Comparison of ENCODE assay signal across 11 cellular contexts in genomic region chrX:46576458-46576857, GRCh38. TPM values are rescaled to one million over a fixed set of nuclear protein-coding genes. Genes with fewer than 3 reads are reported as not detected.
DNase-seq lines count a peak whose midpoint lies in the region; ATAC-seq and TF ChIP-seq lines count a peak whose summit lies in the region.
"Had no signal": no experiment of that assay in that cellular context is flagged by ENCODE, and none has a peak within 500 bp of the region (broad histone marks: within the 10 kb centered on the region; RNA-seq: fewer than 3 reads in every experiment).

No MANE protein-coding gene starts in this region.

- peaks cover 4% of the 10 kb centered on the region for H3F3A ChIP-seq in SK-N-SH (replicated peaks; ENCODE audit: insufficient read depth)

- H3K4me2 ChIP-seq in SK-N-SH: peak overlapping the region; percentile 82

- no peaks in the 10 kb centered on the region for H3K9me2 ChIP-seq in SK-N-SH

- H4K20me1 ChIP-seq in SK-N-SH (ENCODE audit: insufficient read depth): no peaks in the 10 kb centered on the region

- CTCF ChIA-PET in SK-N-SH (lab: Yijun Ruan, JAX): interaction anchor here (1.0 kb wide), 1 partner anchor 65 kb away, joined by 3 read pairs; no protein-coding TSS in a partner anchor

- no peak overlapping the region for H3K27ac Mint-ChIP-seq in T-helper 17 cell
- H3K27ac Mint-ChIP-seq in glutamatergic neuron (ENCODE audit: unreplicated experiment): no peak overlapping the region

- POLR2A ChIA-PET in SK-N-SH (lab: Yijun Ruan, JAX): no interaction called here

- TF ChIP-seq CTCF in SK-N-SH (IDR thresholded peaks at IDR 0.05) (no peak), glutamatergic neuron (IDR thresholded peaks at IDR 0.05; ENCODE audit: partially characterized antibody, unreplicated experiment) (no peak)

- peaks cover 25% of the 10 kb centered on the region; the same call in 1 of the 2 replicates for H3K79me2 ChIP-seq in SK-N-SH (ENCODE audit: insufficient read depth)

- H3K4me1 ChIP-seq in SK-N-SH (ENCODE audit: control insufficient read depth in 1 of 2, insufficient read depth in 2 of 2, low read depth in 1 of 2, low read length in 1 of 2) (peaks cover 0 to 2% of the 10 kb centered on the region in 2 experiments; a peak in 1 of 4 replicates), skeletal muscle tissue (ENCODE audit: control insufficient read depth in 3 of 3, insufficient read depth in 3 of 3, low read length in 3 of 3) (peaks cover 0 to 9% (median 2%) of the 10 kb centered on the region in 3 donors)

- H2AFZ ChIP-seq in SK-N-SH (ENCODE audit: low read depth): no peak overlapping the region

- H3K4me3 Mint-ChIP-seq in T-helper 17 cell (peak overlapping the region; percentile 89), glutamatergic neuron (ENCODE audit: unreplicated experiment) (peak overlapping the region; percentile 31)

- H3K27me3 ChIP-seq in SK-N-SH (ENCODE audit: insufficient read depth): peaks cover 6% of the 10 kb centered on the region
- peaks cover 0 to 21% (median 11%) of the 10 kb centered on the region in 3 donors for H3K27me3 ChIP-seq in skeletal muscle tissue (ENCODE audit: control insufficient read depth in 3 of 3, insufficient read depth in 3 of 3, low read length in 3 of 3)

- TF ChIP-seq EP300 in SK-N-SH (IDR thresholded peaks at IDR 0.05; ENCODE audit: borderline replicate concordance in 1 of 2, low read depth in 1 of 2, low read length in 1 of 2): no peak

- H3K36me3 Mint-ChIP-seq in T-helper 17 cell (ENCODE audit: low read depth) (no peaks in the 10 kb centered on the region), glutamatergic neuron (ENCODE audit: unreplicated experiment) (no peaks in the 10 kb centered on the region)

- ATAC-seq in SK-N-SH treated with all-trans-retinoic acid at 6 μM for 48 hours (no peak), T-helper 17 cell (no peak)

- peak overlapping the region; percentile 56 to 58 for H3K4me3 ChIP-seq in SK-N-SH (ENCODE audit: low read depth in 2 of 2, low read length in 1 of 2)
- H3K4me3 ChIP-seq in skeletal muscle tissue (ENCODE audit: low read length in 3 of 3): peak overlapping the region; percentile 12 to 70 (median 68)
- H3K4me3 ChIP-seq: cardiac muscle cell had no signal

- H3K27ac ChIP-seq in SK-N-SH (ENCODE audit: low read depth in 2 of 2, low read length in 1 of 2): peak overlapping the region in 1 of 2 experiments; percentile 53; a peak in 1 of 4 replicates
- H3K27ac ChIP-seq in skeletal muscle tissue (ENCODE audit: low read depth, low read length): no peak overlapping the region
- H3K27ac ChIP-seq: 22Rv1, cardiac muscle cell had no signal

- H3K27me3 Mint-ChIP-seq in T-helper 17 cell (no peaks in the 10 kb centered on the region), glutamatergic neuron (ENCODE audit: unreplicated experiment) (peaks cover 1% of the 10 kb centered on the region)

- no peak for DNase-seq in SK-N-SH
- DNase-seq in T-helper 17 cell: no peak
- DNase-seq in glutamatergic neuron: no peak
- no peak for DNase-seq in NCI-H146 treated with DMSO at 0.1 percent for 48 hours (lab: John Stamatoyannopoulos, UW; ENCODE audit: unreplicated experiment)
- no peak for DNase-seq in CD1c-positive myeloid dendritic cell (ENCODE audit: extremely low spot score)
- DNase-seq in GM19238 (ENCODE audit: insufficient read length, low spot score): no peak
- DNase-seq: SIG-M5 had no signal

- TF ChIP-seq RAD21 in SK-N-SH (IDR thresholded peaks at IDR 0.05; ENCODE audit: low read length): no peak

- 40% methylated on average over 3 of the region's 3 CpGs for WGBS in SK-N-SH (ENCODE audit: low lambda C conversion rate)

- peaks cover 0 to 3% of the 10 kb centered on the region in 2 experiments for H3K36me3 ChIP-seq in SK-N-SH (replicated peaks in 1 of 2; ENCODE audit: control insufficient read depth in 1 of 2, insufficient read depth in 2 of 2, low read length in 1 of 2)
- no peaks in the 10 kb centered on the region for H3K36me3 ChIP-seq in skeletal muscle tissue (ENCODE audit: control insufficient read depth in 3 of 3, insufficient read depth in 3 of 3, low read length in 3 of 3)
- H3K36me3 ChIP-seq: cardiac muscle cell had no signal

- peaks cover 8% of the 10 kb centered on the region for H3K9me3 Mint-ChIP-seq in glutamatergic neuron (ENCODE audit: unreplicated experiment)

- H3K4me1 Mint-ChIP-seq in T-helper 17 cell: peaks cover 39% of the 10 kb centered on the region
- no peaks in the 10 kb centered on the region for H3K4me1 Mint-ChIP-seq in glutamatergic neuron (ENCODE audit: low read depth, unreplicated experiment)

- H3K9ac ChIP-seq in SK-N-SH: no peak overlapping the region
- no peak overlapping the region for H3K9ac ChIP-seq in skeletal muscle tissue (ENCODE audit: low read depth in 1 of 3, low read length in 3 of 3)

- H3K9me3 ChIP-seq in SK-N-SH (no peaks in the 10 kb centered on the region), T-helper 17 cell (ENCODE audit: control insufficient read depth, low read length, poor library complexity, severe bottlenecking) (no peaks in the 10 kb centered on the region), skeletal muscle tissue (ENCODE audit: control insufficient read depth in 3 of 3, low read length in 3 of 3) (no peaks in the 10 kb centered on the region)

TF ChIP-seq in SK-N-SH, 30 proteins besides CTCF, POLR2A, EP300 and RAD21:
- TF ChIP-seq FOXM1 (IDR thresholded peaks at IDR 0.05; ENCODE audit: low read depth): no peak

TF ChIP-seq in SK-N-SH treated with all-trans-retinoic acid at 6 μM for 48 hours, 23 proteins besides CTCF, POLR2A, EP300 and RAD21:
- TF ChIP-seq OSR1 (CRISPR knock-in tag; IDR thresholded peaks at IDR 0.05) (no peak), PPARA (CRISPR knock-in tag; IDR thresholded peaks at IDR 0.05; ENCODE audit: borderline replicate concordance) (no peak), ZNF70 (CRISPR knock-in tag; IDR thresholded peaks at IDR 0.05) (no peak), TOX (CRISPR knock-in tag; IDR thresholded peaks at IDR 0.05; ENCODE audit: borderline replicate concordance) (no peak), CSDC2 (CRISPR knock-in tag; IDR thresholded peaks at IDR 0.05) (no peak), SNAI2 (CRISPR knock-in tag; IDR thresholded peaks at IDR 0.05) (no peak), ZFP30 (CRISPR knock-in tag; IDR thresholded peaks at IDR 0.05) (no peak)
- TF ChIP-seq, protein P1, sequence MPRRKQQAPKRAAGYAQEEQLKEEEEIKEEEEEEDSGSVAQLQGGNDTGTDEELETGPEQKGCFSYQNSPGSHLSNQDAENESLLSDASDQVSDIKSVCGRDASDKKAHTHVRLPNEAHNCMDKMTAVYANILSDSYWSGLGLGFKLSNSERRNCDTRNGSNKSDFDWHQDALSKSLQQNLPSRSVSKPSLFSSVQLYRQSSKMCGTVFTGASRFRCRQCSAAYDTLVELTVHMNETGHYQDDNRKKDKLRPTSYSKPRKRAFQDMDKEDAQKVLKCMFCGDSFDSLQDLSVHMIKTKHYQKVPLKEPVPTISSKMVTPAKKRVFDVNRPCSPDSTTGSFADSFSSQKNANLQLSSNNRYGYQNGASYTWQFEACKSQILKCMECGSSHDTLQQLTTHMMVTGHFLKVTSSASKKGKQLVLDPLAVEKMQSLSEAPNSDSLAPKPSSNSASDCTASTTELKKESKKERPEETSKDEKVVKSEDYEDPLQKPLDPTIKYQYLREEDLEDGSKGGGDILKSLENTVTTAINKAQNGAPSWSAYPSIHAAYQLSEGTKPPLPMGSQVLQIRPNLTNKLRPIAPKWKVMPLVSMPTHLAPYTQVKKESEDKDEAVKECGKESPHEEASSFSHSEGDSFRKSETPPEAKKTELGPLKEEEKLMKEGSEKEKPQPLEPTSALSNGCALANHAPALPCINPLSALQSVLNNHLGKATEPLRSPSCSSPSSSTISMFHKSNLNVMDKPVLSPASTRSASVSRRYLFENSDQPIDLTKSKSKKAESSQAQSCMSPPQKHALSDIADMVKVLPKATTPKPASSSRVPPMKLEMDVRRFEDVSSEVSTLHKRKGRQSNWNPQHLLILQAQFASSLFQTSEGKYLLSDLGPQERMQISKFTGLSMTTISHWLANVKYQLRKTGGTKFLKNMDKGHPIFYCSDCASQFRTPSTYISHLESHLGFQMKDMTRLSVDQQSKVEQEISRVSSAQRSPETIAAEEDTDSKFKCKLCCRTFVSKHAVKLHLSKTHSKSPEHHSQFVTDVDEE (CRISPR knock-in tag; IDR thresholded peaks at IDR 0.05): no peak

RNA-seq across cellular contexts. Expression of gene CHST7, which starts 2.9 kb away (rescaled TPM):
- polyA plus RNA-seq in SK-N-SH (2012; rRNA removed): 6.2 and 6.5 TPM in 2 replicates
- 4.1 and 6.3 TPM in 2 replicates for polyA plus RNA-seq in SK-N-SH (2012; cell fraction: cytosol; rRNA removed)
- polyA plus RNA-seq in SK-N-SH (2012; cell fraction: nucleus; rRNA removed): 5.3 and 5.9 TPM in 2 replicates
- total RNA-seq in T-helper 17 cell (1 to 10 TPM; 6.3 to 6.6 TPM), glutamatergic neuron (ENCODE audit: unreplicated experiment) (1.7 TPM), skeletal muscle tissue (8.9 TPM)

RNA-seq across cellular contexts. Expression of gene ZNF674, which starts 31.2 kb away (rescaled TPM):
- polyA plus RNA-seq in SK-N-SH (2012; rRNA removed): 2.3 and 4.3 TPM in 2 replicates
- polyA plus RNA-seq in SK-N-SH (2012; cell fraction: cytosol; rRNA removed): 2.2 and 2.4 TPM in 2 replicates
- polyA plus RNA-seq in SK-N-SH (2012; cell fraction: nucleus; rRNA removed): 6.9 and 10.7 TPM in 2 replicates
- total RNA-seq in T-helper 17 cell (1 to 10 TPM; 1.6 to 3.9 TPM), glutamatergic neuron (ENCODE audit: unreplicated experiment) (6.4 TPM), skeletal muscle tissue (4.2 TPM)
